Comparison of ENCODE assay signal across 13 cellular contexts in the genomic region with DNA sequence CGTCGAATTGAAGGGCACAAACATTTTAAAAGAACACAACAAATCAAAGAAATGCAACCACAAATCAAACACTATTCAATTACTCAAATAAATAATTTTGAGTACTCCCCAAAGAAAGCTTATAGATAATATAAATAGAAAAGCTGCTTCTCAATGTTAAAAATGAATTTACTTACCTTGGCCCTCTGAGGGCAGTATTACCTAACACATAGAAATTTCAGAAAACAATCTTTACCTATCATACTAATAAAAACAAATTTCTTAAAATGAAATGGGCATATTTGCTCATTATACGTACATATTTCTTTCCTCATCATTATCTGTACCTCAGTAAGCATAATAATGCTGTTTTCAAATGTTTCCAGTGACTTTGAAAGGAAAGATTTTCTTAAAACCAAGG.
A peak's percentile ranks its signal among the peaks of the same experiment; 100 is the strongest.
DNase-seq lines count a peak whose midpoint lies in the region; ATAC-seq and TF ChIP-seq lines count a peak whose summit lies in the region.
"Had no signal": no experiment of that assay in that cellular context is flagged by ENCODE, and none has a peak within 500 bp of the region (broad histone marks: within the 10 kb centered on the region; RNA-seq: fewer than 3 reads in every experiment).

No MANE protein-coding gene starts in this region.

- no peaks in the 10 kb centered on the region for H3K36me3 ChIP-seq in body of pancreas (replicated peaks in 1 of 2; ENCODE audit: insufficient read depth in 1 of 2, low read depth in 2 of 2)
- H3K36me3 ChIP-seq: BLaER1 treated with 17β-estradiol and CSF1 and Interleukin-3, amounts not matched to agents 10 nM and 100 nM had no signal

- H3K27ac Mint-ChIP-seq in progenitor cell of endocrine pancreas: no peak overlapping the region
- H3K27ac Mint-ChIP-seq in activated naive CD4-positive, alpha-beta T cell treated with anti-CD3 and anti-CD28 coated beads, Interleukin-2, amount 10 ng/mL, durations not matched to agents 7 days and 5 days: no peak overlapping the region
- H3K27ac Mint-ChIP-seq: activated naive CD8-positive, alpha-beta T cell treated with anti-CD3 and anti-CD28 coated beads, Interleukin-2, amount 50 U/mL, for 24 hours had no signal

- no peak overlapping the region for H3K27ac ChIP-seq in body of pancreas
- H3K27ac ChIP-seq: BLaER1 treated with 17β-estradiol and CSF1 and Interleukin-3, amounts not matched to agents 10 nM and 100 nM; HL-60 had no signal

- CTCF ChIA-PET in activated naive CD4-positive, alpha-beta T cell treated with anti-CD3 and anti-CD28 coated beads, Interleukin-2, amount 10 ng/mL, durations not matched to agents 7 days and 5 days (lab: Charles Lee): no interaction called here

- no peak overlapping the region for H3K4me3 ChIP-seq in body of pancreas
- H3K4me3 ChIP-seq: BLaER1 treated with 17β-estradiol and CSF1 and Interleukin-3, amounts not matched to agents 10 nM and 100 nM had no signal

- no peaks in the 10 kb centered on the region for H3K9me3 ChIP-seq in body of pancreas
- H3K9me3 ChIP-seq: BLaER1 treated with 17β-estradiol and CSF1 and Interleukin-3, amounts not matched to agents 10 nM and 100 nM had no signal

- no peak for TF ChIP-seq POLR2A in body of pancreas (IDR thresholded peaks at IDR 0.05)

- 46 to 54% methylated on average over 3 of the region's 3 CpGs for WGBS in body of pancreas, 2 donors

- H3K27me3 ChIP-seq in body of pancreas: no peaks in the 10 kb centered on the region
- H3K27me3 ChIP-seq: BLaER1 treated with 17β-estradiol and CSF1 and Interleukin-3, amounts not matched to agents 10 nM and 100 nM had no signal

- H3K4me1 ChIP-seq in body of pancreas: no peaks in the 10 kb centered on the region

- H3K9me3 Mint-ChIP-seq in progenitor cell of endocrine pancreas (ENCODE audit: low read depth): no peaks in the 10 kb centered on the region
- no peaks in the 10 kb centered on the region for H3K9me3 Mint-ChIP-seq in activated naive CD4-positive, alpha-beta T cell treated with anti-CD3 and anti-CD28 coated beads, Interleukin-2, amount 10 ng/mL, durations not matched to agents 7 days and 5 days
- H3K9me3 Mint-ChIP-seq: activated naive CD8-positive, alpha-beta T cell treated with anti-CD3 and anti-CD28 coated beads, Interleukin-2, amount 50 U/mL, for 24 hours had no signal

- TF ChIP-seq CTCF in body of pancreas (IDR thresholded peaks at IDR 0.05) (peak in 5 of 7 experiments; percentile 17 to 49 (median 37)), progenitor cell of endocrine pancreas (IDR thresholded peaks at IDR 0.05; ENCODE audit: unreplicated experiment) (peak; percentile 35)

- no peak for ATAC-seq in body of pancreas
- ATAC-seq in GM21717 (IDR thresholded peaks at IDR 0.05; ENCODE audit: unreplicated experiment): no peak
- ATAC-seq in HG03159 (IDR thresholded peaks at IDR 0.05; ENCODE audit: unreplicated experiment): no peak
- ATAC-seq: activated CD4-positive, CD25-positive, alpha-beta regulatory T cell treated with anti-CD3 and anti-CD28 coated beads, Interleukin-2, amount 50 U/mL, for 24 hours; activated naive CD8-positive, alpha-beta T cell treated with anti-CD3 and anti-CD28 coated beads, Interleukin-2, amount 50 U/mL, for 24 hours had no signal

- intact Hi-C loops in body of pancreas (cut with DNase I): no loop called here

- no peak overlapping the region for H3K4me3 Mint-ChIP-seq in progenitor cell of endocrine pancreas (ENCODE audit: low read depth)
- H3K4me3 Mint-ChIP-seq in activated naive CD4-positive, alpha-beta T cell treated with anti-CD3 and anti-CD28 coated beads, Interleukin-2, amount 10 ng/mL, durations not matched to agents 7 days and 5 days: no peak overlapping the region
- H3K4me3 Mint-ChIP-seq: activated naive CD8-positive, alpha-beta T cell treated with anti-CD3 and anti-CD28 coated beads, Interleukin-2, amount 50 U/mL, for 24 hours had no signal

- no peaks in the 10 kb centered on the region for H3K27me3 Mint-ChIP-seq in progenitor cell of endocrine pancreas
- no peaks in the 10 kb centered on the region for H3K27me3 Mint-ChIP-seq in activated naive CD4-positive, alpha-beta T cell treated with anti-CD3 and anti-CD28 coated beads, Interleukin-2, amount 10 ng/mL, durations not matched to agents 7 days and 5 days
- H3K27me3 Mint-ChIP-seq: activated naive CD8-positive, alpha-beta T cell treated with anti-CD3 and anti-CD28 coated beads, Interleukin-2, amount 50 U/mL, for 24 hours had no signal

- peaks cover 5% of the 10 kb centered on the region for H3K4me1 Mint-ChIP-seq in progenitor cell of endocrine pancreas (ENCODE audit: low read depth)
- peaks cover 4% of the 10 kb centered on the region for H3K4me1 Mint-ChIP-seq in activated naive CD4-positive, alpha-beta T cell treated with anti-CD3 and anti-CD28 coated beads, Interleukin-2, amount 10 ng/mL, durations not matched to agents 7 days and 5 days

- H3K36me3 Mint-ChIP-seq in progenitor cell of endocrine pancreas (ENCODE audit: insufficient read depth): no peaks in the 10 kb centered on the region
- no peaks in the 10 kb centered on the region for H3K36me3 Mint-ChIP-seq in activated naive CD4-positive, alpha-beta T cell treated with anti-CD3 and anti-CD28 coated beads, Interleukin-2, amount 10 ng/mL, durations not matched to agents 7 days and 5 days

- DNase-seq in NCI-H748 treated with DMSO at 0.1 percent for 48 hours (lab: John Stamatoyannopoulos, UW) (peak; percentile 24), NCI-H748 (lab: John Stamatoyannopoulos, UW; ENCODE audit: unreplicated experiment) (no peak), NAMALWA (ENCODE audit: low spot score) (peak; percentile 14), body of pancreas (no peak), progenitor cell of endocrine pancreas (ENCODE audit: low spot score, unreplicated experiment) (no peak)
- DNase-seq in activated naive CD4-positive, alpha-beta T cell treated with anti-CD3 and anti-CD28 coated beads, Interleukin-2, amount 10 ng/mL, durations not matched to agents 7 days and 5 days: no peak
- DNase-seq: activated naive CD8-positive, alpha-beta T cell treated with anti-CD3 and anti-CD28 coated beads, Interleukin-2, amount 50 U/mL, for 24 hours; NCI-H526 treated with DMSO at 0.1 percent for 48 hours had no signal

Comparison
In these comparisons a context has a peak if more than half of its experiments do, and no peak if none do; other contexts are left out.
1. DNase-seq: peak in NCI-H748 treated with DMSO at 0.1 percent for 48 hours (single experiment) and NAMALWA (single experiment); none in NCI-H748 (single experiment), body of pancreas (0 of 4), progenitor cell of endocrine pancreas (single experiment) and activated naive CD4-positive, alpha-beta T cell treated with anti-CD3 and anti-CD28 coated beads, Interleukin-2, amount 10 ng/mL, durations not matched to agents 7 days and 5 days (single experiment).